35 cellular contexts compared by ENCODE assay signal in the genomic region with DNA sequence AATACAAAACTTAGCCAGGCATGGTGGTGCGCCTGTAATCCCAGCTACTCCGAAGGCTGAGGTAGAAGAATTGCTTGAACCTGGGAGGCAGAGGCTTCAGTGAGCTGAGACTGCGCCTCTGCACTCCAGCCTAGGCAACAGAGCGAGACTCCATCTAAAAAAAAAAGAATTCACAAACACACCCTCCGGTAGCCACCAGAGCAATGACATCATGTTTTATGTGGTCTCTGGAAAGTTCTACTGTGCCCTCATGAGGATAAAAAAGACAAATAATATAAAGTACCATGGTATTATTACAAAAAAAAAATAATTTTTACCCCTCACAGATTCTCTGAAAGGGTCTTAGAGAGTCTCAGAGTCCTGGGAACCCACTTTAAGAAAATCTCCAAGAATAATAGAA.
"Had no signal": no experiment of that assay in that cellular context is flagged by ENCODE, and none has a peak within 500 bp of the region (broad histone marks: within the 10 kb centered on the region; RNA-seq: fewer than 3 reads in every experiment).

No MANE protein-coding gene starts in this region.

- DNase-seq: Karpas-422, Kasumi-1, MG63, MM.1S, MV-4-11, NCI-H1048, NCI-H1092, NCI-H1092 treated with DMSO at 0.1 percent for 48 hours, NCI-H1105, NCI-H1105 treated with DMSO at 0.1 percent for 48 hours, NCI-H1417, NCI-H1417 treated with DMSO at 0.1 percent for 48 hours, NCI-H1436, NCI-H1436 treated with DMSO at 0.1 percent for 48 hours, NCI-H146, NCI-H1694, NCI-H1694 treated with DMSO at 0.1 percent for 48 hours, NCI-H187, NCI-H187 treated with DMSO at 0.1 percent for 48 hours, NCI-H2029, NCI-H2029 treated with DMSO at 0.1 percent for 48 hours, NCI-H2081, NCI-H2081 treated with DMSO at 0.1 percent for 48 hours, NCI-H2107, NCI-H2171, NCI-H2171 treated with DMSO at 0.1 percent for 48 hours, NCI-H2227 treated with DMSO at 0.1 percent for 48 hours, NCI-H226, NCI-H345, NCI-H446, NCI-H446 treated with DMSO at 0.1 percent for 48 hours, NCI-H510A, NCI-H510A treated with DMSO at 0.1 percent for 48 hours, NCI-H524, NCI-H524 treated with DMSO at 0.1 percent for 48 hours had no signal

- H3K4me3 ChIP-seq: MG63 had no signal

- H3K27me3 ChIP-seq: MG63 had no signal

- H3K36me3 ChIP-seq: MG63 had no signal
